ENCODE assay signal across 29 cellular contexts in the genomic region with DNA sequence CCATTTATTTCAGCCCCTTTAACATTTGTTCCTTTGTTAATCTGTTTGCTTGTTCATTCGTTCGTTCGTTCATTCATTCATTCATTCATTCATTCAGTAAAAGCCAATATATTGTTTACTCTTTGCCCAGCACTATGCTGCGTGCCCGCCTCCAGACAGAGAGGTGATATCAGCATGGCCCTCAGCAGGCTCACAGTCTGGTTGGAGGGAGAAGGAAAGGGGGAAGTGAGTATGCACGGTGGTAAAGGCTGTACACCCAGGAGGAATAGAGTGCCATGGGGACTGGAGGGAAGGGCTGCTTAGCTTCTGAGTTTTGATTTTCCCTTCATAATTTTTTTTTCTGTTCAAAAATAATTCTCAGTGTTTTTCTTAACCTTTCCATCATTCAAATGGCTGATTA.
DNase-seq lines count a peak whose midpoint lies in the region; ATAC-seq and TF ChIP-seq lines count a peak whose summit lies in the region.
"Had no signal": no experiment of that assay in that cellular context is flagged by ENCODE, and none has a peak within 500 bp of the region (broad histone marks: within the 10 kb centered on the region; RNA-seq: fewer than 3 reads in every experiment).

No MANE protein-coding gene starts in this region.

- no peak overlapping the region for H3K4me3 Mint-ChIP-seq in MCF 10A (ENCODE audit: unreplicated experiment)
- H3K4me3 Mint-ChIP-seq: activated CD4-positive, alpha-beta T cell treated with anti-CD3 and anti-CD28 coated beads for 36 hours; activated CD8-positive, alpha-beta T cell treated with anti-CD3 and anti-CD28 coated beads, Interleukin-2, amount 10 ng/mL, durations not matched to agents 7 days and 5 days; activated naive CD8-positive, alpha-beta T cell; CD4-positive, alpha-beta T cell; memory B cell had no signal

- H3K27me3 ChIP-seq in breast epithelium (no peaks in the 10 kb centered on the region), right lobe of liver (no peaks in the 10 kb centered on the region), subcutaneous abdominal adipose tissue (ENCODE audit: control insufficient read depth in 5 of 5, insufficient read depth in 4 of 5, low read length in 5 of 5) (no peaks in the 10 kb centered on the region), left lung (no peaks in the 10 kb centered on the region)
- H3K27me3 ChIP-seq: right atrium auricular region had no signal

- no TSS peak for BruUV-seq in MCF 10A (replicated peaks; lab: Mats Ljungman, UMichigan)

- no peaks in the 10 kb centered on the region for H3K36me3 ChIP-seq in breast epithelium
- H3K36me3 ChIP-seq in right lobe of liver, result no peaks in the 10 kb centered on the region
- H3K36me3 ChIP-seq in subcutaneous abdominal adipose tissue (ENCODE audit: control insufficient read depth in 5 of 5, insufficient read depth in 5 of 5, low read length in 5 of 5), result no peaks in the 10 kb centered on the region
- no peaks in the 10 kb centered on the region for H3K36me3 ChIP-seq in left lung
- H3K36me3 ChIP-seq: HAP-1, right atrium auricular region had no signal

- H3K27ac ChIP-seq in breast epithelium (peak overlapping the region; percentile 46 to 73), VCaP (peak overlapping the region; percentile 77), right lobe of liver (peak overlapping the region in 2 of 3 donors; percentile 61 to 82), subcutaneous abdominal adipose tissue (ENCODE audit: low read depth, low read length) (peak overlapping the region; percentile 17), left lung (no peak overlapping the region)
- H3K27ac ChIP-seq: A549, epithelial cell of prostate, parathyroid adenoma had no signal

- DNase-seq in breast epithelium (ENCODE audit: low spot score in 2 of 2), result no peak
- DNase-seq in MCF 10A (ENCODE audit: unreplicated experiment), result no peak
- no peak for DNase-seq in right lobe of liver
- DNase-seq in left lung, result no peak
- DNase-seq: activated CD4-positive, alpha-beta T cell treated with anti-CD3 and anti-CD28 coated beads for 36 hours; activated CD8-positive, alpha-beta T cell treated with anti-CD3 and anti-CD28 coated beads, Interleukin-2, amount 10 ng/mL, durations not matched to agents 7 days and 5 days; activated effector memory CD4-positive, alpha-beta T cell treated with Interleukin-2 at 50 U/mL for 16 hours; AML-193; CD4-positive, alpha-beta T cell; effector CD8-positive, alpha-beta T cell; NCI-H1105; NCI-H187 treated with DMSO at 0.1 percent for 48 hours; NCI-H2171 treated with DMSO at 0.1 percent for 48 hours; NCI-H510A; OCI-M1; stimulated activated CD4-positive, alpha-beta T cell treated with anti-CD3 and anti-CD28 coated beads, Interleukin-1b, Interleukin-23, amount 100 ng/mL, for 48 hours; stimulated activated naive CD8-positive, alpha-beta T cell treated with anti-CD3 and anti-CD28 coated beads, Interleukin-15, Interleukin-2, amounts not matched to agents 100 U/mL and 50 U/mL, for 24 hours; T-helper 2 cell had no signal

- no peaks in the 10 kb centered on the region for H3K9me3 Mint-ChIP-seq in MCF 10A (ENCODE audit: unreplicated experiment)
- H3K9me3 Mint-ChIP-seq: CD4-positive, alpha-beta T cell; memory B cell had no signal

- WGBS in right lobe of liver (ENCODE audit: insufficient coverage, low coverage, low lambda C conversion rate, missing lambda C conversion rate), result 43% methylated on average over 6 of the region's 6 CpGs

- CTCF ChIA-PET in MCF 10A (lab: Yijun Ruan, JAX), result interaction anchor here (0.6 to 2.1 kb wide), 9 partner anchors 12 to 279 kb away, joined by 3 to 15 read pairs (median 3); no protein-coding TSS in a partner anchor

- H3K9ac ChIP-seq in subcutaneous abdominal adipose tissue (ENCODE audit: low read length in 5 of 5), result no peak overlapping the region
- H3K9ac ChIP-seq: parathyroid adenoma had no signal

- H3K27ac Mint-ChIP-seq in MCF 10A (ENCODE audit: low read depth, unreplicated experiment), result no peak overlapping the region
- H3K27ac Mint-ChIP-seq: activated CD4-positive, alpha-beta T cell treated with anti-CD3 and anti-CD28 coated beads for 36 hours; activated CD8-positive, alpha-beta T cell treated with anti-CD3 and anti-CD28 coated beads, Interleukin-2, amount 10 ng/mL, durations not matched to agents 7 days and 5 days; activated naive CD8-positive, alpha-beta T cell; CD4-positive, alpha-beta T cell; memory B cell had no signal

- H3K9me3 ChIP-seq in breast epithelium, result no peaks in the 10 kb centered on the region
- H3K9me3 ChIP-seq in right lobe of liver, result no peaks in the 10 kb centered on the region
- no peaks in the 10 kb centered on the region for H3K9me3 ChIP-seq in subcutaneous abdominal adipose tissue (ENCODE audit: control insufficient read depth in 5 of 5, low read length in 5 of 5)
- no peaks in the 10 kb centered on the region for H3K9me3 ChIP-seq in left lung
- H3K9me3 ChIP-seq: A549, HAP-1, right atrium auricular region had no signal

- POLR2A ChIA-PET in MCF 10A (lab: Yijun Ruan, JAX), result interaction anchor here (0.6 to 1.6 kb wide), 6 partner anchors 9 to 421 kb away, joined by 3 to 7 read pairs (median 4); a partner anchor contains a TSS

- no peaks in the 10 kb centered on the region for H3K36me3 Mint-ChIP-seq in MCF 10A (ENCODE audit: insufficient read depth, unreplicated experiment)
- H3K36me3 Mint-ChIP-seq: activated naive CD8-positive, alpha-beta T cell; memory B cell had no signal

- H3K4me1 ChIP-seq in breast epithelium (peaks cover 0 to 26% of the 10 kb centered on the region in 2 donors), right lobe of liver (peaks cover 0 to 32% (median 15%) of the 10 kb centered on the region in 4 donors), subcutaneous abdominal adipose tissue (ENCODE audit: control insufficient read depth in 5 of 5, insufficient read depth in 5 of 5, low read length in 5 of 5) (peaks cover 3 to 41% (median 33%) of the 10 kb centered on the region in 5 donors), left lung (peaks cover 13 to 16% of the 10 kb centered on the region in 2 donors)
- H3K4me1 ChIP-seq: A549 had no signal

- TF ChIP-seq POLR2A in breast epithelium (IDR thresholded peaks at IDR 0.05), result no peak
- no peak for TF ChIP-seq POLR2A in right lobe of liver (IDR thresholded peaks at IDR 0.05)

- peaks cover 24% of the 10 kb centered on the region for H3K4me1 Mint-ChIP-seq in MCF 10A (ENCODE audit: insufficient read depth, unreplicated experiment)
- H3K4me1 Mint-ChIP-seq: activated CD4-positive, alpha-beta T cell treated with anti-CD3 and anti-CD28 coated beads for 36 hours; memory B cell had no signal

- H3K4me3 ChIP-seq in breast epithelium, result no peak overlapping the region
- peak overlapping the region in 1 of 3 donors; percentile 8 for H3K4me3 ChIP-seq in right lobe of liver
- H3K4me3 ChIP-seq in subcutaneous abdominal adipose tissue (ENCODE audit: low read depth in 1 of 5, low read length in 5 of 5), result no peak overlapping the region
- H3K4me3 ChIP-seq in left lung, result no peak overlapping the region
- H3K4me3 ChIP-seq: A549, HAP-1, right atrium auricular region had no signal

- ATAC-seq in right lobe of liver, result peak in 2 of 4 donors; percentile 8 to 16
- no peak for ATAC-seq in left lung
- no peak for ATAC-seq in HG03175 (IDR thresholded peaks at IDR 0.05; ENCODE audit: unreplicated experiment)
- no peak for ATAC-seq in GM21717 (IDR thresholded peaks at IDR 0.05; ENCODE audit: unreplicated experiment)
- ATAC-seq: A549; activated CD4-positive, alpha-beta T cell treated with anti-CD3 and anti-CD28 coated beads for 36 hours; activated CD8-positive, alpha-beta T cell treated with anti-CD3 and anti-CD28 coated beads, Interleukin-2, amount 10 ng/mL, durations not matched to agents 7 days and 5 days; stimulated activated naive CD8-positive, alpha-beta T cell treated with anti-CD3 and anti-CD28 coated beads, Interleukin-15, Interleukin-2, amounts not matched to agents 100 U/mL and 50 U/mL, for 24 hours had no signal

- intact Hi-C loops in breast epithelium (cut with DNase I; ENCODE audit: low total_unique reads) (no loop called here), MCF 10A (cut with micrococcal nuclease) (no loop called here), right lobe of liver (cut with DNase I) (no loop called here), left lung (cut with DNase I) (no loop called here)

- H3K27me3 Mint-ChIP-seq in MCF 10A (ENCODE audit: insufficient read depth, unreplicated experiment), result no peaks in the 10 kb centered on the region

- TF ChIP-seq CTCF in breast epithelium (IDR thresholded peaks at IDR 0.05) (no peak), MCF 10A (IDR thresholded peaks at IDR 0.05; ENCODE audit: unreplicated experiment) (no peak), VCaP (conservative IDR thresholded peaks at IDR 0.05) (no peak), right lobe of liver (IDR thresholded peaks at IDR 0.05) (no peak), left lung (IDR thresholded peaks at IDR 0.05) (no peak)

Comparison
In these comparisons a context has a peak if more than half of its experiments do, and no peak if none do; other contexts are left out.
1. H3K27ac ChIP-seq: peak in breast epithelium (2 of 2), VCaP (single experiment), right lobe of liver (2 of 3) and subcutaneous abdominal adipose tissue (single experiment); none in left lung (0 of 2).